In genomic region chr4:182971702-182972101, GRCh38 we compare ENCODE assay signal across 26 cellular contexts.
"Had no signal": no experiment of that assay in that cellular context is flagged by ENCODE, and none has a peak within 500 bp of the region (broad histone marks: within the 10 kb centered on the region; RNA-seq: fewer than 3 reads in every experiment).

No MANE protein-coding gene starts in this region.

- H3K4me1 ChIP-seq: gastrocnemius medialis, lower lobe of right lung had no signal

- H3K27me3 ChIP-seq: gastrocnemius medialis had no signal

- H3K4me3 ChIP-seq: esophagus squamous epithelium, gastrocnemius medialis, heart right ventricle, left lung, lower lobe of right lung, mucosa of descending colon had no signal

- ATAC-seq: effector memory CD8-positive, alpha-beta T cell; esophagus mucosa; gastrocnemius medialis; heart right ventricle; left cardiac atrium; left lung; left ventricle myocardium superior; lower lobe of right lung; mucosa of descending colon; naive thymus-derived CD8-positive, alpha-beta T cell had no signal

- DNase-seq: cortex of kidney; effector CD8-positive, alpha-beta T cell; effector memory CD8-positive, alpha-beta T cell; endodermal cell; erythroblast; esophagus squamous epithelium; foreskin fibroblast; foreskin melanocyte; gastrocnemius medialis; glutamatergic neuron; head of caudate nucleus; heart right ventricle; hippocampal formation; left cardiac atrium; left lung; left ventricle myocardium superior; lower lobe of right lung; mesenchymal stem cell; mucosa of descending colon; naive B cell; naive thymus-derived CD8-positive, alpha-beta T cell had no signal

- H3K9me3 ChIP-seq: esophagus squamous epithelium, gastrocnemius medialis, left lung, lower lobe of right lung, mucosa of descending colon had no signal

- FAIRE-seq: endometrium, islet of Langerhans, keratinocyte had no signal

- H3K36me3 ChIP-seq: esophagus squamous epithelium, gastrocnemius medialis, heart right ventricle, left lung, lower lobe of right lung had no signal

- H3K27ac ChIP-seq: epithelial cell of prostate, esophagus squamous epithelium, gastrocnemius medialis, heart right ventricle, left lung, lower lobe of right lung had no signal
